ENCODE assay signal across 26 cellular contexts in genomic region chr10:64880546-64880945, GRCh38.
"Had no signal": no experiment of that assay in that cellular context is flagged by ENCODE, and none has a peak within 500 bp of the region (broad histone marks: within the 10 kb centered on the region; RNA-seq: fewer than 3 reads in every experiment).

No MANE protein-coding gene starts in this region.

- H3K9me3 ChIP-seq: stomach, testis, thoracic aorta, thyroid gland, tibial artery, tibial nerve, transverse colon, upper lobe of left lung, upper lobe of right lung, uterus, vagina had no signal

- ATAC-seq: stimulated activated effector memory CD8-positive, alpha-beta T cell treated with anti-CD3 and anti-CD28 coated beads, Interleukin-12 subunit alpha, Interleukin-12 subunit beta, amount 100 ng/mL, for 72 hours; stimulated activated memory B cell treated with anti-CD40 and anti-IgM and Interleukin-4, amounts not matched to agents 10 μg/mL and 1 μg/mL and 100 μg/mL, for 72 hours; stimulated activated naive B cell treated with anti-CD40 and anti-IgM and Interleukin-4, amounts not matched to agents 10 μg/mL and 1 μg/mL and 100 μg/mL, for 72 hours; stimulated activated naive CD8-positive, alpha-beta T cell treated with anti-CD3 and anti-CD28 coated beads, Interleukin-15, amount 100 ng/mL, for 72 hours; stimulated activated naive CD8-positive, alpha-beta T cell treated with anti-CD3 and anti-CD28 coated beads, Interleukin-15, Interleukin-2, amounts not matched to agents 100 U/mL and 50 U/mL, for 24 hours; upper lobe of right lung had no signal

- H3K4me3 ChIP-seq: stomach, suprapubic skin, testis, thoracic aorta, thyroid gland, tibial artery, tibial nerve, transverse colon, upper lobe of left lung, upper lobe of right lung, uterus, vagina had no signal

- DNase-seq: stimulated activated CD4-positive, alpha-beta T cell treated with anti-CD3 and anti-CD28 coated beads, Interleukin-2, amount 100 ng/mL, for 48 hours; stimulated activated CD4-positive, alpha-beta T cell treated with anti-CD3 and anti-CD28 coated beads, Interleukin-4, amount 100 ng/mL, for 1 hour; stimulated activated CD4-positive, alpha-beta T cell treated with anti-CD3 and anti-CD28 coated beads, Interleukin-4, amount 100 ng/mL, for 24 hours; stimulated activated CD4-positive, alpha-beta T cell treated with anti-CD3 and anti-CD28 coated beads, Interleukin-4, amount 100 ng/mL, for 4 hours; stimulated activated CD8-positive, alpha-beta memory T cell treated with anti-CD3 and anti-CD28 coated beads, Interleukin-4, amount 100 ng/mL, for 48 hours; stimulated activated naive B cell treated with anti-CD40 and anti-IgM and Interleukin-4, amounts not matched to agents 10 μg/mL and 1 μg/mL and 100 μg/mL, for 72 hours; stimulated activated naive CD4-positive, alpha-beta T cell; stimulated activated naive CD4-positive, alpha-beta T cell treated with Interleukin-2 at 50 U/mL for 16 hours; stimulated activated naive CD8-positive, alpha-beta T cell treated with anti-CD3 and anti-CD28 coated beads, Interleukin-15, amount 100 ng/mL, for 72 hours; stimulated activated naive CD8-positive, alpha-beta T cell treated with anti-CD3 and anti-CD28 coated beads, Interleukin-15, Interleukin-2, amounts not matched to agents 100 U/mL and 50 U/mL, for 24 hours; stomach; substantia nigra; testis; thyroid gland; tibial artery; transverse colon; trophoblast cell; upper lobe of left lung; upper lobe of right lung; uterus had no signal

- H3K36me3 ChIP-seq: stomach, suprapubic skin, thoracic aorta, thyroid gland, tibial artery, tibial nerve, transverse colon, upper lobe of left lung, upper lobe of right lung, uterus, vagina had no signal

- H3K27ac ChIP-seq: stomach, suprapubic skin, testis, thoracic aorta, thyroid gland, tibial artery, tibial nerve, transverse colon, upper lobe of left lung, upper lobe of right lung, uterus, vagina had no signal

- H3K27me3 ChIP-seq: stomach, suprapubic skin, testis, thyroid gland, tibial artery, tibial nerve, transverse colon, upper lobe of left lung, upper lobe of right lung, uterus, vagina had no signal

- H3K4me1 ChIP-seq: stomach, suprapubic skin, testis, thyroid gland, tibial artery, tibial nerve, transverse colon, upper lobe of left lung, upper lobe of right lung, uterus, vagina had no signal
